In genomic region chr11:47641585-47642098, GRCh38 we compare ENCODE assay signal across 2 cellular contexts.
A peak's percentile ranks its signal among the peaks of the same experiment; 100 is the strongest.
TF ChIP-seq lines count a peak whose summit lies in the region.

No MANE protein-coding gene starts in this region.

TF ChIP-seq in K562, 482 proteins besides CTCF, POLR2A, EP300 and RAD21:
- TF ChIP-seq ZBTB40 (IDR thresholded peaks at IDR 0.05) (0 out of 2 replicates have a peak, but pooled peaks have one; percentile 26), ZBTB40 (CRISPR knock-in tag; IDR thresholded peaks at IDR 0.05) (no peak), SMARCA4 (IDR thresholded peaks at IDR 0.05) (0 out of 2 replicates have a peak, but pooled peaks have one; percentile 35), PCBP1 (IDR thresholded peaks at IDR 0.05; ENCODE audit: low read depth, low read length, poor library complexity, severe bottlenecking) (no peak), CHD1 (IDR thresholded peaks at IDR 0.05; ENCODE audit: low read length) (peak; percentile 23), ESRRA (IDR thresholded peaks at IDR 0.05; ENCODE audit: borderline replicate concordance, low read depth) (no peak), DPF2 (IDR thresholded peaks at IDR 0.05) (0 out of 2 replicates have a peak, but pooled peaks have one; percentile 25)
- TF ChIP-seq, protein P1, sequence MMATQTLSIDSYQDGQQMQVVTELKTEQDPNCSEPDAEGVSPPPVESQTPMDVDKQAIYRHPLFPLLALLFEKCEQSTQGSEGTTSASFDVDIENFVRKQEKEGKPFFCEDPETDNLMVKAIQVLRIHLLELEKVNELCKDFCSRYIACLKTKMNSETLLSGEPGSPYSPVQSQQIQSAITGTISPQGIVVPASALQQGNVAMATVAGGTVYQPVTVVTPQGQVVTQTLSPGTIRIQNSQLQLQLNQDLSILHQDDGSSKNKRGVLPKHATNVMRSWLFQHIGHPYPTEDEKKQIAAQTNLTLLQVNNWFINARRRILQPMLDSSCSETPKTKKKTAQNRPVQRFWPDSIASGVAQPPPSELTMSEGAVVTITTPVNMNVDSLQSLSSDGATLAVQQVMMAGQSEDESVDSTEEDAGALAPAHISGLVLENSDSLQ (IDR thresholded peaks at IDR 0.05), result no peak

TF ChIP-seq in liver, 16 proteins besides CTCF, POLR2A, EP300 and RAD21:
- TF ChIP-seq ZBTB33 (IDR thresholded peaks at IDR 0.05), result no peak
- no peak for TF ChIP-seq TAF1 (conservative IDR thresholded peaks at IDR 0.05)
- TF ChIP-seq EGR1 (IDR thresholded peaks at IDR 0.05; ENCODE audit: low read depth in 2 of 2), result no peak
- peak; percentile 27 for TF ChIP-seq MAX (IDR thresholded peaks at IDR 0.05)
- TF ChIP-seq HNF4A (conservative IDR thresholded peaks at IDR 0.05), result peak in 1 of 2 donors; percentile 49
TF ChIP-seq in liver: peak in this region for 2.
